In genomic region chr10:57993302-57993701, GRCh38 we compare ENCODE assay signal across 24 cellular contexts.
"Had no signal": no experiment of that assay in that cellular context is flagged by ENCODE, and none has a peak within 500 bp of the region (broad histone marks: within the 10 kb centered on the region; RNA-seq: fewer than 3 reads in every experiment).

No MANE protein-coding gene starts in this region.

- H3K4me3 ChIP-seq: adrenal gland, breast epithelium, PC-9, SK-N-MC had no signal

- H3K4me2 ChIP-seq: PC-9 had no signal

- H3K9me3 Mint-ChIP-seq: activated CD8-positive, alpha-beta T cell treated with anti-CD3 and anti-CD28 coated beads for 36 hours; activated naive CD8-positive, alpha-beta T cell treated with anti-CD3 and anti-CD28 coated beads, Interleukin-2, amount 10 ng/mL, durations not matched to agents 7 days and 5 days had no signal

- H3K4me1 Mint-ChIP-seq: activated naive CD8-positive, alpha-beta T cell treated with anti-CD3 and anti-CD28 coated beads, Interleukin-2, amount 10 ng/mL, durations not matched to agents 7 days and 5 days; T-cell had no signal

- H3K4me1 ChIP-seq: adrenal gland, breast epithelium had no signal

- DNase-seq: activated CD4-positive, alpha-beta T cell treated with anti-CD3 and anti-CD28 coated beads for 4 hours; activated CD8-positive, alpha-beta memory T cell treated with anti-CD3 and anti-CD28 coated beads, Interleukin-2, amount 50 U/mL, for 4 hours; activated CD8-positive, alpha-beta T cell treated with anti-CD3 and anti-CD28 coated beads for 36 hours; activated naive CD4-positive, alpha-beta T cell treated with anti-CD3 and anti-CD28 coated beads, Interleukin-2, amount 50 U/mL, for 16 hours; activated naive CD8-positive, alpha-beta T cell treated with anti-CD3 and anti-CD28 coated beads, Interleukin-2, amount 10 ng/mL, durations not matched to agents 7 days and 5 days; activated T-cell treated with anti-CD3 and anti-CD28 coated beads, Interleukin-2, amount 50 U/mL, for 72 hours; aorta; central memory CD4-positive, alpha-beta T cell; Kasumi-1; NCI-H1048; NCI-H146; NCI-H187 treated with DMSO at 0.1 percent for 48 hours; NCI-H2081 treated with DMSO at 0.1 percent for 48 hours; NCI-H446; SIG-M5; T-cell; T-helper 2 cell; T1000 had no signal

- H3K27ac Mint-ChIP-seq: activated CD8-positive, alpha-beta T cell treated with anti-CD3 and anti-CD28 coated beads for 36 hours; activated naive CD8-positive, alpha-beta T cell treated with anti-CD3 and anti-CD28 coated beads, Interleukin-2, amount 10 ng/mL, durations not matched to agents 7 days and 5 days; activated T-cell treated with anti-CD3 and anti-CD28 coated beads, Interleukin-2, amount 50 U/mL, for 72 hours; T-cell had no signal

- H3K4me3 Mint-ChIP-seq: activated CD8-positive, alpha-beta T cell treated with anti-CD3 and anti-CD28 coated beads for 36 hours; activated naive CD8-positive, alpha-beta T cell treated with anti-CD3 and anti-CD28 coated beads, Interleukin-2, amount 10 ng/mL, durations not matched to agents 7 days and 5 days; activated T-cell treated with anti-CD3 and anti-CD28 coated beads, Interleukin-2, amount 50 U/mL, for 72 hours; T-cell had no signal

- H3K36me3 Mint-ChIP-seq: T-cell had no signal

- ATAC-seq: activated CD4-positive, CD25-positive, alpha-beta regulatory T cell treated with anti-CD3 and anti-CD28 coated beads, Interleukin-2, amount 50 U/mL, for 24 hours; activated CD8-positive, alpha-beta T cell treated with anti-CD3 and anti-CD28 coated beads for 36 hours; activated T-cell treated with anti-CD3 and anti-CD28 coated beads, Interleukin-2, amount 50 U/mL, for 72 hours; T-cell had no signal

- H3K36me3 ChIP-seq: adrenal gland, breast epithelium had no signal

- H3K9me3 ChIP-seq: adrenal gland, breast epithelium had no signal

- H3K27ac ChIP-seq: adrenal gland, breast epithelium, PC-9, SK-N-MC, VCaP had no signal

- H3K27me3 Mint-ChIP-seq: activated CD8-positive, alpha-beta T cell treated with anti-CD3 and anti-CD28 coated beads for 36 hours; activated naive CD8-positive, alpha-beta T cell treated with anti-CD3 and anti-CD28 coated beads, Interleukin-2, amount 10 ng/mL, durations not matched to agents 7 days and 5 days; T-cell had no signal

- H2AFZ ChIP-seq: PC-9 had no signal

- H3K27me3 ChIP-seq: adrenal gland, breast epithelium had no signal
